ENCODE assay signal across 8 cellular contexts in genomic region chr10:102641880-102642552, GRCh38. TPM values are rescaled to one million over a fixed set of nuclear protein-coding genes. Genes with fewer than 3 reads are reported as not detected.
DNase-seq lines count a peak whose midpoint lies in the region; ATAC-seq and TF ChIP-seq lines count a peak whose summit lies in the region.

No MANE protein-coding gene starts in this region.

- H3K27me3 ChIP-seq in Peyer's patch (no peaks in the 10 kb centered on the region), esophagus squamous epithelium (no peaks in the 10 kb centered on the region), muscle layer of duodenum (ENCODE audit: low read depth, low read length) (no peaks in the 10 kb centered on the region)

- intact Hi-C loops in esophagus squamous epithelium (cut with DNase I) = no loop called here

- DNase-seq in DMS53 (lab: John Stamatoyannopoulos, UW) (peak; percentile 98), Peyer's patch (peak; percentile 99), activated T-helper 1 cell treated with Interleukin-2 at 50 U/mL for 16 hours (ENCODE audit: low read depth) (peak; percentile 95), esophagus squamous epithelium (lab: John Stamatoyannopoulos, UW) (peak; percentile 93)
- DNase-seq in stimulated activated CD8-positive, alpha-beta memory T cell treated with anti-CD3 and anti-CD28 coated beads, Interleukin-7, amount 100 ng/mL, for 24 hours (ENCODE audit: low read depth) = peak; percentile 96

- 0% methylated on average over 7 to 10 of the region's 49 CpGs for WGBS in esophagus squamous epithelium, 2 donors

- H3K9me3 ChIP-seq in KOPT-K1 (ENCODE audit: insufficient read depth, low read length, poor library complexity, severe bottlenecking) (no peaks in the 10 kb centered on the region), Peyer's patch (no peaks in the 10 kb centered on the region), esophagus squamous epithelium (no peaks in the 10 kb centered on the region), muscle layer of duodenum (ENCODE audit: control insufficient read depth in 1 of 2, low read length in 2 of 2) (no peaks in the 10 kb centered on the region)

- peak overlapping the region; percentile 92 for H3K27ac ChIP-seq in KOPT-K1 (ENCODE audit: low read depth, low read length, poor library complexity, severe bottlenecking)
- H3K27ac ChIP-seq in Peyer's patch = peak overlapping the region; percentile 98 to 100 (median 100)
- peak overlapping the region; percentile 97 to 100 (median 99) for H3K27ac ChIP-seq in esophagus squamous epithelium
- peak overlapping the region; percentile 93 for H3K27ac ChIP-seq in muscle layer of duodenum (ENCODE audit: low read length)

- H3K4me3 ChIP-seq in Peyer's patch (peak overlapping the region; percentile 73 to 93 (median 80)), esophagus squamous epithelium (peak overlapping the region; percentile 85 to 94 (median 90)), muscle layer of duodenum (ENCODE audit: low read depth in 1 of 2, low read length in 2 of 2) (peak overlapping the region; percentile 89 to 99)

- peak; percentile 44 for ATAC-seq in GM21723 (IDR thresholded peaks at IDR 0.05; ENCODE audit: unreplicated experiment)

- H3K4me1 ChIP-seq in Peyer's patch (peaks cover 0 to 6% (median 3%) of the 10 kb centered on the region in 4 donors), esophagus squamous epithelium (peaks cover 10 to 25% (median 10%) of the 10 kb centered on the region in 3 donors), muscle layer of duodenum (ENCODE audit: control insufficient read depth in 1 of 2, insufficient read depth in 2 of 2, low read length in 2 of 2) (peaks cover 4 to 19% of the 10 kb centered on the region in 2 donors)

- TF ChIP-seq CTCF in Peyer's patch (IDR thresholded peaks at IDR 0.05) (no peak), esophagus squamous epithelium (IDR thresholded peaks at IDR 0.05) (peak in 1 of 6 experiments; percentile 4)

- H3K36me3 ChIP-seq in KOPT-K1 (ENCODE audit: insufficient read depth, low read length) (no peaks in the 10 kb centered on the region), Peyer's patch (no peaks in the 10 kb centered on the region), esophagus squamous epithelium (no peaks in the 10 kb centered on the region), muscle layer of duodenum (ENCODE audit: control insufficient read depth in 1 of 2, insufficient read depth in 2 of 2, low read length in 2 of 2) (peaks cover 0 to 15% of the 10 kb centered on the region in 2 donors)

- TF ChIP-seq POLR2A in Peyer's patch (IDR thresholded peaks at IDR 0.05) (peak; percentile 62 to 91), esophagus squamous epithelium (IDR thresholded peaks at IDR 0.05) (peak in 3 of 4 donors; percentile 23 to 95 (median 86))

RNA-seq across cellular contexts. Expression of gene TRIM8, which starts 2.3 kb away (rescaled TPM):
- total RNA-seq in Peyer's patch (100 to 1,000 TPM in 3 of 4 donors, 10 to 100 TPM in 1; 88.3 to 154 (median 119) TPM), esophagus squamous epithelium (10 to 100 TPM; 27.6 to 75.9 (median 48.8) TPM)

Comparison
In these comparisons a context has a peak if more than half of its experiments do, and no peak if none do; other contexts are left out.
1. Peak in every context shown above with its lines: DNase-seq, ATAC-seq, H3K4me3 ChIP-seq and H3K27ac ChIP-seq.